Comparison of ENCODE assay signal across 1 cellular context in the genomic region with DNA sequence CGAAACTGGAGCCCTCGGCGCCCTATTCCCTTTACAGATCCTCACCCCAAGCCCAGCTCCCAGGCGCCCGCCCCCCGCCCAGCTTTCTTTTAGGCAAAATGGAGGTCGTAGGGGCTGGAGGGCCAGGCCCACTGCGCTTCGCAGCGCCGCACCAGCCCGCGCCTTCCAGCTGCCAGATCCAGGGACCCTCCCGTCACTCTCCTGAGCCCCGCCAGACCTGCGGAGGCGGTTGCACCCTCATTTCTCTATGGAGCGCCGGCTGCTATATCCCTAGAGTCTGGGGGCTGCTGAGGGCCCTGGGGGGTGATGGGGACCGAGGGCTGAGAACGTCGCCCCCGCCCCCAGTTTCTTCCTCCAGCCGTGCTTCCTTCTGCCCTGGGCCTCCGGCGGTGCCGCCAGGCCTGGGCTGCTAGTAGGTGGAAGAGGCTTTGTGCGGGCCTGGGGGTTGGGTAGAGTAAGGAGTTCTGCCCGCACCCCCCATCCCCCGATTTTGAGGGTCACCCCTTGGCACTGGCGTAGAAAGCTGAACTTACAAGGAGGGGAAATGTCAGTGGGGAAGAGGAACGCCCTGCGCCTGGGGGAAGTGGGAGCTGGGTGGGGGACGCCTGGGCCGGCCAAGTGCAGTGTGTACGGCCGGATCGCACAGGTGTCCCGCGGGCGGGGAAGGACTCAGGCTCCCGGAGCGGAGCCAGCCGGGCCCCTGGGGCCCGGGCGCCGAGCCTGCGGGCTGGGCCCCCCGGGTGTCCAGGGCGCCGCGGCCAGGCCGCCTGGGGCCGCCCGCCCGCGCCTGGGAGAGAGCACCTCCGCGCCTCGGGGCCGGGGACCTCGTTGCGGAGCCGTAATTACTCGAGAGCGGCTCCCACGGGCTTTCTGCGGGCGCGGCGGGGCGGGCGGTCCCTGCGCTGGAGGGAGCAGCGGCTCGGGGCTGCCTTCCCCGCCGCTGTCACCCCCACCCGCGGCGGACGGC.
TF ChIP-seq lines count a peak whose summit lies in the region.

No MANE protein-coding gene starts in this region.

TF ChIP-seq in K562, 482 proteins besides CTCF, POLR2A, EP300 and RAD21 (continued from another document and continues in another):
- TF ChIP-seq, protein P1, sequence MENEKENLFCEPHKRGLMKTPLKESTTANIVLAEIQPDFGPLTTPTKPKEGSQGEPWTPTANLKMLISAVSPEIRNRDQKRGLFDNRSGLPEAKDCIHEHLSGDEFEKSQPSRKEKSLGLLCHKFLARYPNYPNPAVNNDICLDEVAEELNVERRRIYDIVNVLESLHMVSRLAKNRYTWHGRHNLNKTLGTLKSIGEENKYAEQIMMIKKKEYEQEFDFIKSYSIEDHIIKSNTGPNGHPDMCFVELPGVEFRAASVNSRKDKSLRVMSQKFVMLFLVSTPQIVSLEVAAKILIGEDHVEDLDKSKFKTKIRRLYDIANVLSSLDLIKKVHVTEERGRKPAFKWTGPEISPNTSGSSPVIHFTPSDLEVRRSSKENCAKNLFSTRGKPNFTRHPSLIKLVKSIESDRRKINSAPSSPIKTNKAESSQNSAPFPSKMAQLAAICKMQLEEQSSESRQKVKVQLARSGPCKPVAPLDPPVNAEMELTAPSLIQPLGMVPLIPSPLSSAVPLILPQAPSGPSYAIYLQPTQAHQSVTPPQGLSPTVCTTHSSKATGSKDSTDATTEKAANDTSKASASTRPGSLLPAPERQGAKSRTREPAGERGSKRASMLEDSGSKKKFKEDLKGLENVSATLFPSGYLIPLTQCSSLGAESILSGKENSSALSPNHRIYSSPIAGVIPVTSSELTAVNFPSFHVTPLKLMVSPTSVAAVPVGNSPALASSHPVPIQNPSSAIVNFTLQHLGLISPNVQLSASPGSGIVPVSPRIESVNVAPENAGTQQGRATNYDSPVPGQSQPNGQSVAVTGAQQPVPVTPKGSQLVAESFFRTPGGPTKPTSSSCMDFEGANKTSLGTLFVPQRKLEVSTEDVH (IDR thresholded peaks at IDR 0.05; ENCODE audit: low read depth, partially characterized antibody): no peak
- no peak for TF ChIP-seq ASH1L (IDR thresholded peaks at IDR 0.05; ENCODE audit: borderline replicate concordance, low read depth, partially characterized antibody)
- no peak for TF ChIP-seq FOXM1 (IDR thresholded peaks at IDR 0.05; ENCODE audit: low read depth)
- TF ChIP-seq FOXM1 (CRISPR knock-in tag; IDR thresholded peaks at IDR 0.05; ENCODE audit: low read depth): no peak
- peak; percentile 17 for TF ChIP-seq RBM22 (IDR thresholded peaks at IDR 0.05; ENCODE audit: low read depth, low read length, poor library complexity, severe bottlenecking)
- no peak for TF ChIP-seq JUND (IDR thresholded peaks at IDR 0.05; ENCODE audit: borderline replicate concordance, low read depth, low read length)
- TF ChIP-seq JUND (tag; IDR thresholded peaks at IDR 0.05; ENCODE audit: borderline replicate concordance, low read depth, low read length): no peak
- TF ChIP-seq YY1 (IDR thresholded peaks at IDR 0.05; ENCODE audit: borderline replicate concordance in 1 of 3, control insufficient read depth in 1 of 3, extremely low read depth in 1 of 3, insufficient read depth in 3 of 3, insufficient read length in 1 of 3, insufficient replicate concordance in 2 of 3, low read depth in 1 of 3, low read length in 2 of 3): peak in 1 of 3 experiments; percentile 67
- TF ChIP-seq EHMT2 (IDR thresholded peaks at IDR 0.05): no peak
- TF ChIP-seq ZEB2 (IDR thresholded peaks at IDR 0.05): no peak
- TF ChIP-seq ZNF274 (IDR thresholded peaks at IDR 0.05; ENCODE audit: borderline replicate concordance, low read depth, low read length): no peak
- TF ChIP-seq ZNF79 (CRISPR knock-in tag; IDR thresholded peaks at IDR 0.05; ENCODE audit: low read depth): no peak
- TF ChIP-seq HDAC6 (IDR thresholded peaks at IDR 0.05; ENCODE audit: low read depth, low read length): no peak
- no peak for TF ChIP-seq ZNF23 (CRISPR knock-in tag; IDR thresholded peaks at IDR 0.05)
- no peak for TF ChIP-seq NCOA1 (IDR thresholded peaks at IDR 0.05; ENCODE audit: low read depth)
- 0 out of 4 replicates have a peak, but pooled peaks of 1 of the 2 experiments have one; percentile 3 for TF ChIP-seq SIN3A (IDR thresholded peaks at IDR 0.05; ENCODE audit: borderline replicate concordance in 2 of 2, control insufficient read depth in 1 of 2, low read depth in 2 of 2, low read length in 2 of 2)
- TF ChIP-seq, protein P2, sequence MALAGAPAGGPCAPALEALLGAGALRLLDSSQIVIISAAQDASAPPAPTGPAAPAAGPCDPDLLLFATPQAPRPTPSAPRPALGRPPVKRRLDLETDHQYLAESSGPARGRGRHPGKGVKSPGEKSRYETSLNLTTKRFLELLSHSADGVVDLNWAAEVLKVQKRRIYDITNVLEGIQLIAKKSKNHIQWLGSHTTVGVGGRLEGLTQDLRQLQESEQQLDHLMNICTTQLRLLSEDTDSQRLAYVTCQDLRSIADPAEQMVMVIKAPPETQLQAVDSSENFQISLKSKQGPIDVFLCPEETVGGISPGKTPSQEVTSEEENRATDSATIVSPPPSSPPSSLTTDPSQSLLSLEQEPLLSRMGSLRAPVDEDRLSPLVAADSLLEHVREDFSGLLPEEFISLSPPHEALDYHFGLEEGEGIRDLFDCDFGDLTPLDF (CRISPR knock-in tag; IDR thresholded peaks at IDR 0.05): no peak
- TF ChIP-seq ETV5 (CRISPR knock-in tag; IDR thresholded peaks at IDR 0.05; ENCODE audit: low read depth): no peak
- no peak for TF ChIP-seq FOXJ3 (CRISPR knock-in tag; IDR thresholded peaks at IDR 0.05)
- 0 out of 2 replicates have a peak, but pooled peaks have one; percentile 33 for TF ChIP-seq RB1 (IDR thresholded peaks at IDR 0.05; ENCODE audit: low read depth)
- TF ChIP-seq SMC3 (conservative IDR thresholded peaks at IDR 0.05; ENCODE audit: insufficient read depth, low read depth, low read length): no peak
- TF ChIP-seq HMGN3 (IDR thresholded peaks at IDR 0.05; ENCODE audit: borderline replicate concordance, extremely low read depth, insufficient read length, low read depth, low read length): peak; percentile 50
- TF ChIP-seq SRSF7 (optimal IDR thresholded peaks at IDR 0.05; ENCODE audit: low read depth, low read length): no peak
- TF ChIP-seq, protein P3, sequence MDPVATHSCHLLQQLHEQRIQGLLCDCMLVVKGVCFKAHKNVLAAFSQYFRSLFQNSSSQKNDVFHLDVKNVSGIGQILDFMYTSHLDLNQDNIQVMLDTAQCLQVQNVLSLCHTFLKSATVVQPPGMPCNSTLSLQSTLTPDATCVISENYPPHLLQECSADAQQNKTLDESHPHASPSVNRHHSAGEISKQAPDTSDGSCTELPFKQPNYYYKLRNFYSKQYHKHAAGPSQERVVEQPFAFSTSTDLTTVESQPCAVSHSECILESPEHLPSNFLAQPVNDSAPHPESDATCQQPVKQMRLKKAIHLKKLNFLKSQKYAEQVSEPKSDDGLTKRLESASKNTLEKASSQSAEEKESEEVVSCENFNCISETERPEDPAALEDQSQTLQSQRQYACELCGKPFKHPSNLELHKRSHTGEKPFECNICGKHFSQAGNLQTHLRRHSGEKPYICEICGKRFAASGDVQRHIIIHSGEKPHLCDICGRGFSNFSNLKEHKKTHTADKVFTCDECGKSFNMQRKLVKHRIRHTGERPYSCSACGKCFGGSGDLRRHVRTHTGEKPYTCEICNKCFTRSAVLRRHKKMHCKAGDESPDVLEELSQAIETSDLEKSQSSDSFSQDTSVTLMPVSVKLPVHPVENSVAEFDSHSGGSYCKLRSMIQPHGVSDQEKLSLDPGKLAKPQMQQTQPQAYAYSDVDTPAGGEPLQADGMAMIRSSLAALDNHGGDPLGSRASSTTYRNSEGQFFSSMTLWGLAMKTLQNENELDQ (CRISPR knock-in tag; IDR thresholded peaks at IDR 0.05; ENCODE audit: borderline replicate concordance): no peak
- TF ChIP-seq CCNT2 (IDR thresholded peaks at IDR 0.05; ENCODE audit: borderline replicate concordance, extremely low read depth, insufficient read length, low read depth, low read length): peak; percentile 25
- no peak for TF ChIP-seq NONO (IDR thresholded peaks at IDR 0.05; ENCODE audit: low read depth in 2 of 2, low read length in 1 of 2)
- peak; percentile 63 for TF ChIP-seq CHD1 (IDR thresholded peaks at IDR 0.05; ENCODE audit: low read length)
- TF ChIP-seq, protein P4, sequence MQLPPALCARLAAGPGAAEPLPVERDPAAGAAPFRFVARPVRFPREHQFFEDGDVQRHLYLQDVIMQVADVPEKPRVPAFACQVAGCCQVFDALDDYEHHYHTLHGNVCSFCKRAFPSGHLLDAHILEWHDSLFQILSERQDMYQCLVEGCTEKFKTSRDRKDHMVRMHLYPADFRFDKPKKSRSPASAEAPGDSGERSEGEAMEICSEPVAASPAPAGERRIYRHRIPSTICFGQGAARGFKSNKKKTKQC (CRISPR knock-in tag; IDR thresholded peaks at IDR 0.05): peak; percentile 17; the same call in 1 of the 2 replicates
- TF ChIP-seq ZNF121 (CRISPR knock-in tag; conservative IDR thresholded peaks at IDR 0.05): no peak
- peak; percentile 58 for TF ChIP-seq RBFOX2 (IDR thresholded peaks at IDR 0.05; ENCODE audit: low read depth, low read length)
- peak; percentile 58 for TF ChIP-seq ZFX (CRISPR knock-in tag; IDR thresholded peaks at IDR 0.05)
- TF ChIP-seq, protein P5, sequence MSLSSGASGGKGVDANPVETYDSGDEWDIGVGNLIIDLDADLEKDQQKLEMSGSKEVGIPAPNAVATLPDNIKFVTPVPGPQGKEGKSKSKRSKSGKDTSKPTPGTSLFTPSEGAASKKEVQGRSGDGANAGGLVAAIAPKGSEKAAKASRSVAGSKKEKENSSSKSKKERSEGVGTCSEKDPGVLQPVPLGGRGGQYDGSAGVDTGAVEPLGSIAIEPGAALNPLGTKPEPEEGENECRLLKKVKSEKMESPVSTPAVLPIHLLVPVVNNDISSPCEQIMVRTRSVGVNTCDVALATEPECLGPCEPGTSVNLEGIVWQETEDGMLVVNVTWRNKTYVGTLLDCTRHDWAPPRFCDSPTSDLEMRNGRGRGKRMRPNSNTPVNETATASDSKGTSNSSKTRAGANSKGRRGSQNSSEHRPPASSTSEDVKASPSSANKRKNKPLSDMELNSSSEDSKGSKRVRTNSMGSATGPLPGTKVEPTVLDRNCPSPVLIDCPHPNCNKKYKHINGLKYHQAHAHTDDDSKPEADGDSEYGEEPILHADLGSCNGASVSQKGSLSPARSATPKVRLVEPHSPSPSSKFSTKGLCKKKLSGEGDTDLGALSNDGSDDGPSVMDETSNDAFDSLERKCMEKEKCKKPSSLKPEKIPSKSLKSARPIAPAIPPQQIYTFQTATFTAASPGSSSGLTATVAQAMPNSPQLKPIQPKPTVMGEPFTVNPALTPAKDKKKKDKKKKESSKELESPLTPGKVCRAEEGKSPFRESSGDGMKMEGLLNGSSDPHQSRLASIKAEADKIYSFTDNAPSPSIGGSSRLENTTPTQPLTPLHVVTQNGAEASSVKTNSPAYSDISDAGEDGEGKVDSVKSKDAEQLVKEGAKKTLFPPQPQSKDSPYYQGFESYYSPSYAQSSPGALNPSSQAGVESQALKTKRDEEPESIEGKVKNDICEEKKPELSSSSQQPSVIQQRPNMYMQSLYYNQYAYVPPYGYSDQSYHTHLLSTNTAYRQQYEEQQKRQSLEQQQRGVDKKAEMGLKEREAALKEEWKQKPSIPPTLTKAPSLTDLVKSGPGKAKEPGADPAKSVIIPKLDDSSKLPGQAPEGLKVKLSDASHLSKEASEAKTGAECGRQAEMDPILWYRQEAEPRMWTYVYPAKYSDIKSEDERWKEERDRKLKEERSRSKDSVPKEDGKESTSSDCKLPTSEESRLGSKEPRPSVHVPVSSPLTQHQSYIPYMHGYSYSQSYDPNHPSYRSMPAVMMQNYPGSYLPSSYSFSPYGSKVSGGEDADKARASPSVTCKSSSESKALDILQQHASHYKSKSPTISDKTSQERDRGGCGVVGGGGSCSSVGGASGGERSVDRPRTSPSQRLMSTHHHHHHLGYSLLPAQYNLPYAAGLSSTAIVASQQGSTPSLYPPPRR (CRISPR knock-in tag; IDR thresholded peaks at IDR 0.05; ENCODE audit: borderline replicate concordance): no peak
- peak; percentile 12; the same call in 1 of the 2 replicates for TF ChIP-seq L3MBTL2 (IDR thresholded peaks at IDR 0.05)
- TF ChIP-seq PCBP1 (IDR thresholded peaks at IDR 0.05; ENCODE audit: low read depth, low read length, poor library complexity, severe bottlenecking): no peak
- TF ChIP-seq MYNN (IDR thresholded peaks at IDR 0.05): no peak
- TF ChIP-seq MYNN (CRISPR knock-in tag; IDR thresholded peaks at IDR 0.05): no peak
- TF ChIP-seq, protein P6, sequence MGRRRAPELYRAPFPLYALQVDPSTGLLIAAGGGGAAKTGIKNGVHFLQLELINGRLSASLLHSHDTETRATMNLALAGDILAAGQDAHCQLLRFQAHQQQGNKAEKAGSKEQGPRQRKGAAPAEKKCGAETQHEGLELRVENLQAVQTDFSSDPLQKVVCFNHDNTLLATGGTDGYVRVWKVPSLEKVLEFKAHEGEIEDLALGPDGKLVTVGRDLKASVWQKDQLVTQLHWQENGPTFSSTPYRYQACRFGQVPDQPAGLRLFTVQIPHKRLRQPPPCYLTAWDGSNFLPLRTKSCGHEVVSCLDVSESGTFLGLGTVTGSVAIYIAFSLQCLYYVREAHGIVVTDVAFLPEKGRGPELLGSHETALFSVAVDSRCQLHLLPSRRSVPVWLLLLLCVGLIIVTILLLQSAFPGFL (CRISPR knock-in tag; IDR thresholded peaks at IDR 0.05): no peak
- TF ChIP-seq, protein P7, sequence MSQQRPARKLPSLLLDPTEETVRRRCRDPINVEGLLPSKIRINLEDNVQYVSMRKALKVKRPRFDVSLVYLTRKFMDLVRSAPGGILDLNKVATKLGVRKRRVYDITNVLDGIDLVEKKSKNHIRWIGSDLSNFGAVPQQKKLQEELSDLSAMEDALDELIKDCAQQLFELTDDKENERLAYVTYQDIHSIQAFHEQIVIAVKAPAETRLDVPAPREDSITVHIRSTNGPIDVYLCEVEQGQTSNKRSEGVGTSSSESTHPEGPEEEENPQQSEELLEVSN (IDR thresholded peaks at IDR 0.05; ENCODE audit: borderline replicate concordance in 1 of 2, extremely low read depth in 1 of 2, insufficient read depth in 1 of 2, insufficient read length in 1 of 2, low read depth in 1 of 2, low read length in 1 of 2, poor library complexity in 1 of 2, severe bottlenecking in 1 of 2): peak in 1 of 2 experiments; percentile 41
- no peak; the same call in 1 of the 2 replicates for TF ChIP-seq POLR2G (IDR thresholded peaks at IDR 0.05; ENCODE audit: low read depth, low read length)
